In genomic region chr1:234515821-234516241, GRCh38 we compare ENCODE assay signal across 13 cellular contexts. TPM values are rescaled to one million over a fixed set of nuclear protein-coding genes. Genes with fewer than 3 reads are reported as not detected.
A peak's percentile ranks its signal among the peaks of the same experiment; 100 is the strongest.
DNase-seq lines count a peak whose midpoint lies in the region; ATAC-seq and TF ChIP-seq lines count a peak whose summit lies in the region.
"Had no signal": no experiment of that assay in that cellular context is flagged by ENCODE, and none has a peak within 500 bp of the region (broad histone marks: within the 10 kb centered on the region; RNA-seq: fewer than 3 reads in every experiment).

No MANE protein-coding gene starts in this region.

- no peaks in the 10 kb centered on the region for H3K36me3 Mint-ChIP-seq in neural progenitor cell

- DNase-seq in COLO829 (ENCODE audit: low spot score) = peak; percentile 86
- peak; percentile 64 for DNase-seq in MV-4-11 (lab: John Stamatoyannopoulos, UW)
- DNase-seq in coronary artery (ENCODE audit: low spot score) = no peak
- DNase-seq in neural progenitor cell (ENCODE audit: low spot score) = no peak
- no peak for DNase-seq in GM13976 (ENCODE audit: low spot score)
- no peak for DNase-seq in NCI-H2227 (lab: John Stamatoyannopoulos, UW; ENCODE audit: unreplicated experiment)
- DNase-seq in stimulated activated naive CD8-positive, alpha-beta T cell treated with anti-CD3 and anti-CD28 coated beads, Interleukin-15, Interleukin-2, amounts not matched to agents 100 U/mL and 50 U/mL, for 24 hours = no peak
- DNase-seq: activated T-cell treated with anti-CD3 and anti-CD28 coated beads, Interleukin-2, amount 50 U/mL, for 48 hours; DMS153; SJCRH30; stomach had no signal

- H3K4me1 ChIP-seq in neural progenitor cell = no peaks in the 10 kb centered on the region
- H3K4me1 ChIP-seq: parathyroid adenoma had no signal

- in situ Hi-C loops in GM13976 (cut with MboI; ENCODE audit: low sequenced_read_pairs, unreplicated experiment) = no loop called here

- no peaks in the 10 kb centered on the region for H3K36me3 ChIP-seq in neural progenitor cell
- H3K36me3 ChIP-seq: SJCRH30, stomach had no signal

- no peak for ATAC-seq in stimulated activated naive CD8-positive, alpha-beta T cell treated with anti-CD3 and anti-CD28 coated beads, Interleukin-15, Interleukin-2, amounts not matched to agents 100 U/mL and 50 U/mL, for 24 hours
- ATAC-seq in GM19395 (IDR thresholded peaks at IDR 0.05; ENCODE audit: unreplicated experiment) = no peak

- H3K9ac ChIP-seq in neural progenitor cell = no peak overlapping the region
- H3K9ac ChIP-seq: parathyroid adenoma had no signal

- H3K27me3 Mint-ChIP-seq in neural progenitor cell (ENCODE audit: insufficient read depth, low read depth) = peaks cover 2% of the 10 kb centered on the region

- TF ChIP-seq CTCF in coronary artery (IDR thresholded peaks at IDR 0.05) (no peak), neural progenitor cell (IDR thresholded peaks at IDR 0.05) (no peak), GM13976 (IDR thresholded peaks at IDR 0.05; ENCODE audit: borderline replicate concordance, control extremely low read depth, extremely low read depth, insufficient read depth, missing control alignments) (no peak)

- no peaks in the 10 kb centered on the region for H3K9me3 Mint-ChIP-seq in neural progenitor cell

- H2AFZ ChIP-seq in neural progenitor cell (replicated peaks) = peak overlapping the region; percentile 0
- H2AFZ ChIP-seq: parathyroid adenoma had no signal

- no peaks in the 10 kb centered on the region for H3K27me3 ChIP-seq in neural progenitor cell
- H3K27me3 ChIP-seq: SJCRH30, stomach had no signal

- no peaks in the 10 kb centered on the region for H3K79me2 ChIP-seq in neural progenitor cell (ENCODE audit: low read depth)
- H3K79me2 ChIP-seq: parathyroid adenoma had no signal

- H3K4me2 ChIP-seq in neural progenitor cell = no peak overlapping the region

- peaks cover 34% of the 10 kb centered on the region for H3K4me1 Mint-ChIP-seq in neural progenitor cell

- no peaks in the 10 kb centered on the region for H3F3A ChIP-seq in neural progenitor cell (ENCODE audit: low read depth)

- peak overlapping the region; percentile 24 to 50 for H3K27ac ChIP-seq in coronary artery
- no peak overlapping the region for H3K27ac ChIP-seq in neural progenitor cell
- H3K27ac ChIP-seq: parathyroid adenoma, SJCRH30 had no signal

- H3K4me3 ChIP-seq in coronary artery (no peak overlapping the region), neural progenitor cell (no peak overlapping the region)
- H3K4me3 ChIP-seq: SJCRH30, stomach had no signal

- H3K9me3 ChIP-seq in neural progenitor cell (ENCODE audit: low read depth) = no peaks in the 10 kb centered on the region
- H3K9me3 ChIP-seq: SJCRH30, stomach had no signal

- H4K20me1 ChIP-seq in neural progenitor cell (ENCODE audit: low read depth) = no peaks in the 10 kb centered on the region

- H3K27ac Mint-ChIP-seq in neural progenitor cell = peak overlapping the region; percentile 44

- no peak overlapping the region for H3K4me3 Mint-ChIP-seq in neural progenitor cell

RNA-seq across cellular contexts. Expression of gene TARBP1, which starts 36.9 kb away (rescaled TPM):
- 60.1 and 99.0 TPM in 2 replicates for total RNA-seq in neural progenitor cell (ENCODE audit: low replicate concordance)

Comparison
In these comparisons a context has a peak if more than half of its experiments do, and no peak if none do; other contexts are left out.
1. DNase-seq: peak in COLO829 (single experiment) and MV-4-11 (single experiment); none in coronary artery (single experiment), neural progenitor cell (single experiment), GM13976 (single experiment), NCI-H2227 (single experiment) and stimulated activated naive CD8-positive, alpha-beta T cell treated with anti-CD3 and anti-CD28 coated beads, Interleukin-15, Interleukin-2, amounts not matched to agents 100 U/mL and 50 U/mL, for 24 hours (single experiment).